ENCODE assay signal across 1 cellular context in the genomic region with DNA sequence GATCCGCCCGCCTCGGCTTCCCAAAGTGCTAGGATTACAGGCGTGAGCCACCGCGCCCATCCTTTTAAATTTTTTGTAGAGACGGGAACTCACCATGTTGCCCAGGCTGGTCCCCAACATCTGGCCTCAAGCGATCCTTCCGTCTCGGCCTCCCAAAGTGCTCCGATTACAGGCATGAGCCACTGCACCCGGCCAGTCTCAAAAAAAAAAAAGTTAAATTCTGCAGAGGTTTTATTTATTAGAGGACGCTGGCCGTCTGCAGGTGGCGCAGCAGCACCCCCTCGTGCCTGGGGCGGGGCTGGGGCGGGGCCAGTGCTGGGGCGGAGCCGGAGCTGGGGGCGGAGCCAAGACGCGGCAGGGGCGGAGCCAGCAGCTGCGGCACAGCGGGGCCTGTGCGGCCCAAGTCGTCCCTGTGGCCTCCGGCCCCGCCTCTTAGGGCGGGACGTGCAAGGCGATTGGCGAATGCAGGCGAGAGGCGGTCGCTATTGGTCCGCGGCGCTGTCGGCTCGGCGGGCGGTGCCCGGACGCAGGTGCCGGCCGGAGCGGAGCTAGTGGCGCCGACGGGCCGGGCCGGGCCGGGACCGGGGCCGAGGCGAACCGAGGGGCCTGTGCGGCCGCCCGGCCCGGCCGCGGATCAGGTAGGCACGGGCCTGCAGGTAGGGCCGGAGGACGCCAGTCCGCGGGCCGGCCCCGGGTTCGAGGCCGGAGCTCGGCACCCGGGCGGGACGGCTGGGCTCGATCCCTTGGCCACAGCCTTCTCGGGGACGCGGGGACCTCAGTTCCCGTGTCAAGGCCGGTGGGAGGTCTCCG.
TF ChIP-seq lines count a peak whose summit lies in the region.

A gene with protein sequence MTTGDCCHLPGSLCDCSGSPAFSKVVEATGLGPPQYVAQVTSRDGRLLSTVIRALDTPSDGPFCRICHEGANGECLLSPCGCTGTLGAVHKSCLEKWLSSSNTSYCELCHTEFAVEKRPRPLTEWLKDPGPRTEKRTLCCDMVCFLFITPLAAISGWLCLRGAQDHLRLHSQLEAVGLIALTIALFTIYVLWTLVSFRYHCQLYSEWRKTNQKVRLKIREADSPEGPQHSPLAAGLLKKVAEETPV (plus strand): TSS at position 523 of the 810 bp plus-strand sequence. CDS start 8,536 bp downstream, outside the sequence.

TF ChIP-seq in K562, 482 proteins besides CTCF, POLR2A, EP300 and RAD21 (continued from another document and continues in another):
- TF ChIP-seq, protein P1, sequence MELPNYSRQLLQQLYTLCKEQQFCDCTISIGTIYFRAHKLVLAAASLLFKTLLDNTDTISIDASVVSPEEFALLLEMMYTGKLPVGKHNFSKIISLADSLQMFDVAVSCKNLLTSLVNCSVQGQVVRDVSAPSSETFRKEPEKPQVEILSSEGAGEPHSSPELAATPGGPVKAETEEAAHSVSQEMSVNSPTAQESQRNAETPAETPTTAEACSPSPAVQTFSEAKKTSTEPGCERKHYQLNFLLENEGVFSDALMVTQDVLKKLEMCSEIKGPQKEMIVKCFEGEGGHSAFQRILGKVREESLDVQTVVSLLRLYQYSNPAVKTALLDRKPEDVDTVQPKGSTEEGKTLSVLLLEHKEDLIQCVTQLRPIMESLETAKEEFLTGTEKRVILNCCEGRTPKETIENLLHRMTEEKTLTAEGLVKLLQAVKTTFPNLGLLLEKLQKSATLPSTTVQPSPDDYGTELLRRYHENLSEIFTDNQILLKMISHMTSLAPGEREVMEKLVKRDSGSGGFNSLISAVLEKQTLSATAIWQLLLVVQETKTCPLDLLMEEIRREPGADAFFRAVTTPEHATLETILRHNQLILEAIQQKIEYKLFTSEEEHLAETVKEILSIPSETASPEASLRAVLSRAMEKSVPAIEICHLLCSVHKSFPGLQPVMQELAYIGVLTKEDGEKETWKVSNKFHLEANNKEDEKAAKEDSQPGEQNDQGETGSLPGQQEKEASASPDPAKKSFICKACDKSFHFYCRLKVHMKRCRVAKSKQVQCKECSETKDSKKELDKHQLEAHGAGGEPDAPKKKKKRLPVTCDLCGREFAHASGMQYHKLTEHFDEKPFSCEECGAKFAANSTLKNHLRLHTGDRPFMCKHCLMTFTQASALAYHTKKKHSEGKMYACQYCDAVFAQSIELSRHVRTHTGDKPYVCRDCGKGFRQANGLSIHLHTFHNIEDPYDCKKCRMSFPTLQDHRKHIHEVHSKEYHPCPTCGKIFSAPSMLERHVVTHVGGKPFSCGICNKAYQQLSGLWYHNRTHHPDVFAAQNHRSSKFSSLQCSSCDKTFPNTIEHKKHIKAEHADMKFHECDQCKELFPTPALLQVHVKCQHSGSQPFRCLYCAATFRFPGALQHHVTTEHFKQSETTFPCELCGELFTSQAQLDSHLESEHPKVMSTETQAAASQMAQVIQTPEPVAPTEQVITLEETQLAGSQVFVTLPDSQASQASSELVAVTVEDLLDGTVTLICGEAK (IDR thresholded peaks at IDR 0.05): no peak
- TF ChIP-seq, protein P1 (CRISPR knock-in tag; IDR thresholded peaks at IDR 0.05): no peak
- TF ChIP-seq HNRNPLL (IDR thresholded peaks at IDR 0.05; ENCODE audit: low read depth, low read length, poor library complexity, severe bottlenecking) (no peak), MEIS2 (IDR thresholded peaks at IDR 0.05; ENCODE audit: partially characterized antibody) (peak; percentile 26), MCM3 (IDR thresholded peaks at IDR 0.05) (no peak), RB1 (IDR thresholded peaks at IDR 0.05; ENCODE audit: low read depth) (peak; percentile 78), FOXA3 (CRISPR knock-in tag; conservative IDR thresholded peaks at IDR 0.05 in 1 of 2, IDR thresholded peaks at IDR 0.05 in 1 of 2) (no peak), MYBL2 (IDR thresholded peaks at IDR 0.05; ENCODE audit: low read depth) (no peak), MYBL2 (CRISPR knock-in tag; IDR thresholded peaks at IDR 0.05; ENCODE audit: borderline replicate concordance) (no peak), ZNF75A (CRISPR knock-in tag; IDR thresholded peaks at IDR 0.05) (no peak), ZZZ3 (IDR thresholded peaks at IDR 0.05) (no peak), TAF9B (IDR thresholded peaks at IDR 0.05; ENCODE audit: partially characterized antibody) (no peak), BRCA1 (IDR thresholded peaks at IDR 0.05) (no peak), BRCA1 (CRISPR knock-in tag; IDR thresholded peaks at IDR 0.05) (no peak), RBM17 (IDR thresholded peaks at IDR 0.05; ENCODE audit: borderline replicate concordance, low read depth, low read length) (no peak), PURB (CRISPR knock-in tag; IDR thresholded peaks at IDR 0.05; ENCODE audit: low read depth) (no peak), HCFC1 (IDR thresholded peaks at IDR 0.05; ENCODE audit: low read depth, low read length) (no peak), BRF1 (IDR thresholded peaks at IDR 0.05; ENCODE audit: borderline replicate concordance, extremely low read depth, insufficient read length) (no peak), SIN3B (IDR thresholded peaks at IDR 0.05; ENCODE audit: low read depth) (0 out of 2 replicates have a peak, but pooled peaks have one; percentile 17), ZNF175 (CRISPR knock-in tag; IDR thresholded peaks at IDR 0.05; ENCODE audit: low read depth) (no peak), HNRNPUL1 (IDR thresholded peaks at IDR 0.05; ENCODE audit: low read length) (no peak)
- TF ChIP-seq, protein P2, sequence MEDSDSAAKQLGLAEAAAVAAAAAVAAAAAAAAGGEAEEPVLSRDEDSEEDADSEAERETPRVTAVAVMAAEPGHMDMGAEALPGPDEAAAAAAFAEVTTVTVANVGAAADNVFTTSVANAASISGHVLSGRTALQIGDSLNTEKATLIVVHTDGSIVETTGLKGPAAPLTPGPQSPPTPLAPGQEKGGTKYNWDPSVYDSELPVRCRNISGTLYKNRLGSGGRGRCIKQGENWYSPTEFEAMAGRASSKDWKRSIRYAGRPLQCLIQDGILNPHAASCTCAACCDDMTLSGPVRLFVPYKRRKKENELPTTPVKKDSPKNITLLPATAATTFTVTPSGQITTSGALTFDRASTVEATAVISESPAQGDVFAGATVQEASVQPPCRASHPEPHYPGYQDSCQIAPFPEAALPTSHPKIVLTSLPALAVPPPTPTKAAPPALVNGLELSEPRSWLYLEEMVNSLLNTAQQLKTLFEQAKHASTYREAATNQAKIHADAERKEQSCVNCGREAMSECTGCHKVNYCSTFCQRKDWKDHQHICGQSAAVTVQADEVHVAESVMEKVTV (CRISPR knock-in tag; IDR thresholded peaks at IDR 0.05): no peak
- TF ChIP-seq, protein P3, sequence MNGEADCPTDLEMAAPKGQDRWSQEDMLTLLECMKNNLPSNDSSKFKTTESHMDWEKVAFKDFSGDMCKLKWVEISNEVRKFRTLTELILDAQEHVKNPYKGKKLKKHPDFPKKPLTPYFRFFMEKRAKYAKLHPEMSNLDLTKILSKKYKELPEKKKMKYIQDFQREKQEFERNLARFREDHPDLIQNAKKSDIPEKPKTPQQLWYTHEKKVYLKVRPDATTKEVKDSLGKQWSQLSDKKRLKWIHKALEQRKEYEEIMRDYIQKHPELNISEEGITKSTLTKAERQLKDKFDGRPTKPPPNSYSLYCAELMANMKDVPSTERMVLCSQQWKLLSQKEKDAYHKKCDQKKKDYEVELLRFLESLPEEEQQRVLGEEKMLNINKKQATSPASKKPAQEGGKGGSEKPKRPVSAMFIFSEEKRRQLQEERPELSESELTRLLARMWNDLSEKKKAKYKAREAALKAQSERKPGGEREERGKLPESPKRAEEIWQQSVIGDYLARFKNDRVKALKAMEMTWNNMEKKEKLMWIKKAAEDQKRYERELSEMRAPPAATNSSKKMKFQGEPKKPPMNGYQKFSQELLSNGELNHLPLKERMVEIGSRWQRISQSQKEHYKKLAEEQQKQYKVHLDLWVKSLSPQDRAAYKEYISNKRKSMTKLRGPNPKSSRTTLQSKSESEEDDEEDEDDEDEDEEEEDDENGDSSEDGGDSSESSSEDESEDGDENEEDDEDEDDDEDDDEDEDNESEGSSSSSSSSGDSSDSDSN (IDR thresholded peaks at IDR 0.05; ENCODE audit: borderline replicate concordance in 1 of 2, low read depth in 2 of 2, low read length in 2 of 2): no peak
- TF ChIP-seq, protein P4, sequence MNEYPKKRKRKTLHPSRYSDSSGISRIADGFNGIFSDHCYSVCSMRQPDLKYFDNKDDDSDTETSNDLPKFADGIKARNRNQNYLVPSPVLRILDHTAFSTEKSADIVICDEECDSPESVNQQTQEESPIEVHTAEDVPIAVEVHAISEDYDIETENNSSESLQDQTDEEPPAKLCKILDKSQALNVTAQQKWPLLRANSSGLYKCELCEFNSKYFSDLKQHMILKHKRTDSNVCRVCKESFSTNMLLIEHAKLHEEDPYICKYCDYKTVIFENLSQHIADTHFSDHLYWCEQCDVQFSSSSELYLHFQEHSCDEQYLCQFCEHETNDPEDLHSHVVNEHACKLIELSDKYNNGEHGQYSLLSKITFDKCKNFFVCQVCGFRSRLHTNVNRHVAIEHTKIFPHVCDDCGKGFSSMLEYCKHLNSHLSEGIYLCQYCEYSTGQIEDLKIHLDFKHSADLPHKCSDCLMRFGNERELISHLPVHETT (CRISPR knock-in tag; conservative IDR thresholded peaks at IDR 0.05 in 1 of 2, IDR thresholded peaks at IDR 0.05 in 1 of 2): 0 out of 4 replicates have a peak, but pooled peaks of 1 of the 2 experiments have one; percentile 43
- TF ChIP-seq, protein P5, sequence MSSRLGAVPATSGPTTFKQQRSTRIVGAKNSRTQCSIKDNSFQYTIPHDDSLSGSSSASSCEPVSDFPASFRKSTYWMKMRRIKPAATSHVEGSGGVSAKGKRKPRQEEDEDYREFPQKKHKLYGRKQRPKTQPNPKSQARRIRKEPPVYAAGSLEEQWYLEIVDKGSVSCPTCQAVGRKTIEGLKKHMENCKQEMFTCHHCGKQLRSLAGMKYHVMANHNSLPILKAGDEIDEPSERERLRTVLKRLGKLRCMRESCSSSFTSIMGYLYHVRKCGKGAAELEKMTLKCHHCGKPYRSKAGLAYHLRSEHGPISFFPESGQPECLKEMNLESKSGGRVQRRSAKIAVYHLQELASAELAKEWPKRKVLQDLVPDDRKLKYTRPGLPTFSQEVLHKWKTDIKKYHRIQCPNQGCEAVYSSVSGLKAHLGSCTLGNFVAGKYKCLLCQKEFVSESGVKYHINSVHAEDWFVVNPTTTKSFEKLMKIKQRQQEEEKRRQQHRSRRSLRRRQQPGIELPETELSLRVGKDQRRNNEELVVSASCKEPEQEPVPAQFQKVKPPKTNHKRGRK (tag; IDR thresholded peaks at IDR 0.05): no peak
- TF ChIP-seq, protein P6, sequence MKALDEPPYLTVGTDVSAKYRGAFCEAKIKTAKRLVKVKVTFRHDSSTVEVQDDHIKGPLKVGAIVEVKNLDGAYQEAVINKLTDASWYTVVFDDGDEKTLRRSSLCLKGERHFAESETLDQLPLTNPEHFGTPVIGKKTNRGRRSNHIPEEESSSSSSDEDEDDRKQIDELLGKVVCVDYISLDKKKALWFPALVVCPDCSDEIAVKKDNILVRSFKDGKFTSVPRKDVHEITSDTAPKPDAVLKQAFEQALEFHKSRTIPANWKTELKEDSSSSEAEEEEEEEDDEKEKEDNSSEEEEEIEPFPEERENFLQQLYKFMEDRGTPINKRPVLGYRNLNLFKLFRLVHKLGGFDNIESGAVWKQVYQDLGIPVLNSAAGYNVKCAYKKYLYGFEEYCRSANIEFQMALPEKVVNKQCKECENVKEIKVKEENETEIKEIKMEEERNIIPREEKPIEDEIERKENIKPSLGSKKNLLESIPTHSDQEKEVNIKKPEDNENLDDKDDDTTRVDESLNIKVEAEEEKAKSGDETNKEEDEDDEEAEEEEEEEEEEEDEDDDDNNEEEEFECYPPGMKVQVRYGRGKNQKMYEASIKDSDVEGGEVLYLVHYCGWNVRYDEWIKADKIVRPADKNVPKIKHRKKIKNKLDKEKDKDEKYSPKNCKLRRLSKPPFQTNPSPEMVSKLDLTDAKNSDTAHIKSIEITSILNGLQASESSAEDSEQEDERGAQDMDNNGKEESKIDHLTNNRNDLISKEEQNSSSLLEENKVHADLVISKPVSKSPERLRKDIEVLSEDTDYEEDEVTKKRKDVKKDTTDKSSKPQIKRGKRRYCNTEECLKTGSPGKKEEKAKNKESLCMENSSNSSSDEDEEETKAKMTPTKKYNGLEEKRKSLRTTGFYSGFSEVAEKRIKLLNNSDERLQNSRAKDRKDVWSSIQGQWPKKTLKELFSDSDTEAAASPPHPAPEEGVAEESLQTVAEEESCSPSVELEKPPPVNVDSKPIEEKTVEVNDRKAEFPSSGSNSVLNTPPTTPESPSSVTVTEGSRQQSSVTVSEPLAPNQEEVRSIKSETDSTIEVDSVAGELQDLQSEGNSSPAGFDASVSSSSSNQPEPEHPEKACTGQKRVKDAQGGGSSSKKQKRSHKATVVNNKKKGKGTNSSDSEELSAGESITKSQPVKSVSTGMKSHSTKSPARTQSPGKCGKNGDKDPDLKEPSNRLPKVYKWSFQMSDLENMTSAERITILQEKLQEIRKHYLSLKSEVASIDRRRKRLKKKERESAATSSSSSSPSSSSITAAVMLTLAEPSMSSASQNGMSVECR (CRISPR knock-in tag; IDR thresholded peaks at IDR 0.05): no peak
